Comparison of ENCODE assay signal across 16 cellular contexts in the genomic region with DNA sequence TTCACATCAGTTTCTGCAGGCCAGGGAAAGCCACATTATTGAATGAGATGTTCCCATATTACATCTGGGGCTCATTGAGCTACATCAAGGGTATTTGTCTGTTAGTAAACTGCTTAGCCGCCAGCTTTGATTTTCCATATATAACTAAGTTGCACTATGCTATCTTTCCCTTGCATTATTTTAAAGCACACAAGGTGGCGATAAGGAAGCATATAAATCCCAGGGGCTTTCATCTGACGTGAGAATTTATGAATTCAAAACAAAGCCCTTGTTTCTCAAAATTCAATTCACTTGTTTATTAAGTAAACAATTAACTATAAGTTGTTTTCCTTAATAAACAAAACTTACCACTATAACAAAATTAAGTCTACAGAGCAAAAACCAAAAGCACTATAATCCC.
DNase-seq lines count a peak whose midpoint lies in the region; ATAC-seq and TF ChIP-seq lines count a peak whose summit lies in the region.
"Had no signal": no experiment of that assay in that cellular context is flagged by ENCODE, and none has a peak within 500 bp of the region (broad histone marks: within the 10 kb centered on the region; RNA-seq: fewer than 3 reads in every experiment).

No MANE protein-coding gene starts in this region.

- H3K27ac ChIP-seq in DND-41 (ENCODE audit: low read length) (no peak overlapping the region), OCI-LY3 (ENCODE audit: low read length) (no peak overlapping the region)
- H3K27ac ChIP-seq: right lobe of liver had no signal

- no peak overlapping the region for H3K4me3 Mint-ChIP-seq in T-helper 2 cell treated with Interferon-gamma antibody and Interleukin-4, amounts not matched to agents 5 μg/mL and 100 μg/mL, for 36 hours
- H3K4me3 Mint-ChIP-seq: T-helper 17 cell had no signal

- H3K4me1 ChIP-seq in DND-41 (ENCODE audit: insufficient read depth, low read length) (no peaks in the 10 kb centered on the region), OCI-LY3 (ENCODE audit: low read length) (peaks cover 7% of the 10 kb centered on the region)
- H3K4me1 ChIP-seq: right lobe of liver had no signal

- no peaks in the 10 kb centered on the region for H3K36me3 ChIP-seq in DND-41 (ENCODE audit: insufficient read depth, low read length)
- no peaks in the 10 kb centered on the region for H3K36me3 ChIP-seq in OCI-LY3 (replicated peaks; ENCODE audit: low read depth, low read length)
- H3K36me3 ChIP-seq: right lobe of liver had no signal

- no peak overlapping the region for H3K4me3 ChIP-seq in DND-41 (ENCODE audit: low read depth in 1 of 2, low read length in 2 of 2)
- no peak overlapping the region for H3K4me3 ChIP-seq in OCI-LY3 (ENCODE audit: low read length)
- H3K4me3 ChIP-seq: right lobe of liver had no signal

- no peaks in the 10 kb centered on the region for H3K9me3 Mint-ChIP-seq in T-helper 2 cell treated with Interferon-gamma antibody and Interleukin-4, amounts not matched to agents 5 μg/mL and 100 μg/mL, for 36 hours

- DNase-seq in DND-41, result no peak
- peak; percentile 28 for DNase-seq in inferior parietal cortex (ENCODE audit: extremely low spot score)
- no peak for DNase-seq in omental fat pad (ENCODE audit: low spot score)
- DNase-seq in T-helper 2 cell treated with Interferon-gamma antibody and Interleukin-4, amounts not matched to agents 5 μg/mL and 100 μg/mL, for 36 hours (ENCODE audit: low spot score), result no peak
- DNase-seq: activated CD4-positive, alpha-beta T cell treated with anti-CD3 and anti-CD28 coated beads, Interleukin-2, amount 50 U/mL, for 4 hours; activated naive CD4-positive, alpha-beta T cell; Calu3; central memory CD4-positive, alpha-beta T cell; right lobe of liver; substantia nigra; T-helper 17 cell had no signal

- H2AFZ ChIP-seq in DND-41 (ENCODE audit: low read depth, low read length) (no peak overlapping the region), OCI-LY3 (ENCODE audit: low read depth, low read length) (no peak overlapping the region)

- no peaks in the 10 kb centered on the region for H3K27me3 ChIP-seq in DND-41 (ENCODE audit: insufficient read depth, low read length, poor library complexity)
- H3K27me3 ChIP-seq in OCI-LY3 (ENCODE audit: low read depth, low read length), result no peaks in the 10 kb centered on the region
- H3K27me3 ChIP-seq: right lobe of liver had no signal

- H3K36me3 Mint-ChIP-seq in T-helper 2 cell treated with Interferon-gamma antibody and Interleukin-4, amounts not matched to agents 5 μg/mL and 100 μg/mL, for 36 hours (ENCODE audit: low read depth), result no peaks in the 10 kb centered on the region

- H3K79me2 ChIP-seq in DND-41 (ENCODE audit: insufficient read depth, low read length), result no peaks in the 10 kb centered on the region
- no peaks in the 10 kb centered on the region for H3K79me2 ChIP-seq in OCI-LY3 (ENCODE audit: low read length)

- H3K9ac ChIP-seq in DND-41 (ENCODE audit: low read depth, low read length), result no peak overlapping the region
- H3K9ac ChIP-seq in OCI-LY3 (ENCODE audit: low read length), result no peak overlapping the region

- H3K27me3 Mint-ChIP-seq in T-helper 2 cell treated with Interferon-gamma antibody and Interleukin-4, amounts not matched to agents 5 μg/mL and 100 μg/mL, for 36 hours (ENCODE audit: low read depth), result no peaks in the 10 kb centered on the region

- H3K4me2 ChIP-seq in DND-41 (ENCODE audit: insufficient read depth, low read length), result no peak overlapping the region
- no peak overlapping the region for H3K4me2 ChIP-seq in OCI-LY3 (ENCODE audit: low read length)

- no peaks in the 10 kb centered on the region for H3K9me3 ChIP-seq in DND-41 (ENCODE audit: insufficient read depth, low read length, severe bottlenecking)
- no peaks in the 10 kb centered on the region for H3K9me3 ChIP-seq in OCI-LY3 (ENCODE audit: insufficient read depth, low read length)
- H3K9me3 ChIP-seq: right lobe of liver had no signal

- H3K27ac Mint-ChIP-seq in T-helper 2 cell treated with Interferon-gamma antibody and Interleukin-4, amounts not matched to agents 5 μg/mL and 100 μg/mL, for 36 hours, result no peak overlapping the region
- H3K27ac Mint-ChIP-seq: T-helper 17 cell had no signal

- no peaks in the 10 kb centered on the region for H4K20me1 ChIP-seq in DND-41 (ENCODE audit: insufficient read depth, low read length)
- H4K20me1 ChIP-seq in OCI-LY3 (ENCODE audit: insufficient read depth, low read length), result no peaks in the 10 kb centered on the region

- no peaks in the 10 kb centered on the region for H3K4me1 Mint-ChIP-seq in T-helper 2 cell treated with Interferon-gamma antibody and Interleukin-4, amounts not matched to agents 5 μg/mL and 100 μg/mL, for 36 hours (ENCODE audit: low read depth)
- H3K4me1 Mint-ChIP-seq: T-helper 17 cell had no signal

- ATAC-seq in DND-41 (ENCODE audit: insufficient read depth, low read depth), result no peak
- no peak for ATAC-seq in omental fat pad (ENCODE audit: low FRiP score)
- no peak for ATAC-seq in HG03025 (IDR thresholded peaks at IDR 0.05; ENCODE audit: low FRiP score, unreplicated experiment)
- no peak for ATAC-seq in HG03378 (IDR thresholded peaks at IDR 0.05; ENCODE audit: unreplicated experiment)
- ATAC-seq: HepG2, right lobe of liver, T-helper 17 cell had no signal

- TF ChIP-seq CTCF in DND-41 (IDR thresholded peaks at IDR 0.05; ENCODE audit: borderline replicate concordance, extremely low read depth, low read length, poor library complexity, severe bottlenecking), result peak; percentile 40
- peak; percentile 24 for TF ChIP-seq CTCF in LNCAP (IDR thresholded peaks at IDR 0.05)
- peak; percentile 58 for TF ChIP-seq CTCF in OCI-LY3 (IDR thresholded peaks at IDR 0.05; ENCODE audit: low read depth, low read length)
- TF ChIP-seq CTCF in omental fat pad (IDR thresholded peaks at IDR 0.05), result no peak

Comparison
In these comparisons a context has a peak if more than half of its experiments do, and no peak if none do; other contexts are left out.
1. CTCF ChIP-seq: peak in DND-41 (single experiment), LNCAP (single experiment) and OCI-LY3 (single experiment); none in omental fat pad (0 of 3).